In genomic region chr18:74951165-74951760, GRCh38 we compare ENCODE assay signal across 8 cellular contexts.
A peak's percentile ranks its signal among the peaks of the same experiment; 100 is the strongest.
DNase-seq lines count a peak whose midpoint lies in the region; ATAC-seq, FAIRE-seq and TF ChIP-seq lines count a peak whose summit lies in the region.
"Had no signal": no experiment of that assay in that cellular context is flagged by ENCODE, and none has a peak within 500 bp of the region (broad histone marks: within the 10 kb centered on the region; RNA-seq: fewer than 3 reads in every experiment).

No MANE protein-coding gene starts in this region.

- peak overlapping the region; percentile 51 for H3K4me3 ChIP-seq in adipocyte (ENCODE audit: low read length)

- H3K27me3 Mint-ChIP-seq in nephron progenitor cell (ENCODE audit: low read depth, poor library complexity): peaks cover 4% of the 10 kb centered on the region

- no peak overlapping the region for H3K4me3 Mint-ChIP-seq in nephron progenitor cell

- ATAC-seq in GM18867 (IDR thresholded peaks at IDR 0.05; ENCODE audit: unreplicated experiment) (peak; percentile 51), HG02970 (IDR thresholded peaks at IDR 0.05; ENCODE audit: low FRiP score, unreplicated experiment) (peak; percentile 73), GM18909 (IDR thresholded peaks at IDR 0.05; ENCODE audit: poor library complexity, unreplicated experiment) (no peak)

- peak overlapping the region; percentile 17 for H3K9ac ChIP-seq in adipocyte (ENCODE audit: low read length)

- DNase-seq in adipocyte (ENCODE audit: low read depth) (peak; percentile 88), kidney tubule cell (ENCODE audit: low spot score) (peak; percentile 83), nephron progenitor cell (no peak), HTR-8/SVneo (ENCODE audit: insufficient read length, low spot score) (no peak)

- H3K9me3 ChIP-seq in adipocyte (ENCODE audit: control insufficient read depth, low read length): no peaks in the 10 kb centered on the region

- peaks cover 39% of the 10 kb centered on the region for H3K4me1 Mint-ChIP-seq in nephron progenitor cell

- H3K36me3 ChIP-seq in adipocyte (ENCODE audit: control insufficient read depth, insufficient read depth, low read length, severe bottlenecking): no peaks in the 10 kb centered on the region

- no peaks in the 10 kb centered on the region for H3K9me3 Mint-ChIP-seq in nephron progenitor cell

- peaks cover 7% of the 10 kb centered on the region for H3K36me3 Mint-ChIP-seq in nephron progenitor cell (ENCODE audit: low read depth)

- peaks cover 19% of the 10 kb centered on the region for H3K4me1 ChIP-seq in adipocyte (ENCODE audit: control insufficient read depth, insufficient read depth, low read length)

- no peak for FAIRE-seq in HTR-8/SVneo (lab: Jason Lieb, UNC)
- FAIRE-seq: TTC549 had no signal

- TF ChIP-seq CTCF in nephron progenitor cell (IDR thresholded peaks at IDR 0.05): no peak

- H3K27ac Mint-ChIP-seq in nephron progenitor cell: no peak overlapping the region

- no peaks in the 10 kb centered on the region for H3K27me3 ChIP-seq in adipocyte (replicated peaks; ENCODE audit: control insufficient read depth, insufficient read depth, low read length)

Comparison
In these comparisons a context has a peak if more than half of its experiments do, and no peak if none do; other contexts are left out.
1. DNase-seq: peak in adipocyte (single experiment) and kidney tubule cell (single experiment); none in nephron progenitor cell (single experiment) and HTR-8/SVneo (single experiment).